Comparison of ENCODE assay signal across 25 cellular contexts in the genomic region with DNA sequence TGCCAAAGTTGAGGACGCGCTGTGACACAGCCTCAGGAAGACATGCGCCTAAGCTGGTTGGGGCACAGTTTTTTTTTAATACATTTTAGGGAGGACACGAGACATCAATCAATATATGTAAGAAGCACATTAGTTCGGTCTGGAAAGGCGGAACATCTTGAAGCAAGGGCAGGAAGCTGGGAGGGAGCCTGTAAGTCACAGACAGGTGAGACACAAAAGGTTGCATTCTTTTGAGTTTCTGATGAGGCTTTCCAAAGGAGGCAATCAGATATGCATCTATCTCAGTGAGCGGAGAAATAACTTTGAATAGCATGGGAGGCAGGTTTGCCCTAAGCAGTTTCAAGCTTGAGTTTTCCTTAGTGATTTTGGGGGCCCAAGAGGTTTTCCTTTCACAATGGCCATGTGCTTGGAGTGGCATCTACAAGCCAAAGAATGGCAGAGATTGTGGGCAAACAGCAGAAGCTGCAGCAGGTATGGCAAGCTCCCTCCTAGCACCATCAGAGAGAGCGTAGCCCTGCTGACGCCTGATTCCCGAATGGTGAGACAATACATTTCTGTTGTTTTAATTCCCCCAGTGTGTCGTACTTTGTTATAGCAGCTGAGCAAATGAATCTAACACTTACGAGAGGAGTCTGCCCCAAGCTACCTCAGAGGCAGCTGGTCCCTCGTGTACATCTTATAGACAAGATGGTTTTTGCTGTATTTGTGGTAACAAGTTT.
DNase-seq lines count a peak whose midpoint lies in the region; ATAC-seq and TF ChIP-seq lines count a peak whose summit lies in the region.
"Had no signal": no experiment of that assay in that cellular context is flagged by ENCODE, and none has a peak within 500 bp of the region (broad histone marks: within the 10 kb centered on the region; RNA-seq: fewer than 3 reads in every experiment).

No MANE protein-coding gene starts in this region.

- H3K4me3 ChIP-seq in esophagus squamous epithelium = no peak overlapping the region
- H3K4me3 ChIP-seq: dorsolateral prefrontal cortex, gastroesophageal sphincter, GM12878, hepatocyte had no signal

- H3K9me3 ChIP-seq in esophagus squamous epithelium = no peaks in the 10 kb centered on the region

- peaks cover 5 to 9% of the 10 kb centered on the region in 2 donors for H3K4me1 Mint-ChIP-seq in stimulated activated naive B cell treated with anti-CD40 and anti-IgM and Interleukin-4, amounts not matched to agents 10 μg/mL and 1 μg/mL and 100 μg/mL, for 72 hours
- H3K4me1 Mint-ChIP-seq: brain had no signal

- no peaks in the 10 kb centered on the region for H3K36me3 Mint-ChIP-seq in stimulated activated naive B cell treated with anti-CD40 and anti-IgM and Interleukin-4, amounts not matched to agents 10 μg/mL and 1 μg/mL and 100 μg/mL, for 72 hours
- H3K36me3 Mint-ChIP-seq: activated naive CD4-positive, alpha-beta T cell treated with anti-CD3 and anti-CD28 coated beads, Interleukin-2, amount 50 U/mL, for 24 hours; brain; CD4-positive, CD25-positive, alpha-beta regulatory T cell had no signal

- H3K36me3 ChIP-seq in esophagus squamous epithelium = no peaks in the 10 kb centered on the region
- H3K36me3 ChIP-seq: gastroesophageal sphincter had no signal

- peak overlapping the region; percentile 34 to 81 (median 70) for H3K27ac ChIP-seq in esophagus squamous epithelium
- H3K27ac ChIP-seq: dorsolateral prefrontal cortex, gastroesophageal sphincter, hepatocyte had no signal

- peaks cover 4 to 12% of the 10 kb centered on the region in 2 donors for H3K9me3 Mint-ChIP-seq in stimulated activated naive B cell treated with anti-CD40 and anti-IgM and Interleukin-4, amounts not matched to agents 10 μg/mL and 1 μg/mL and 100 μg/mL, for 72 hours
- H3K9me3 Mint-ChIP-seq: activated naive CD4-positive, alpha-beta T cell treated with anti-CD3 and anti-CD28 coated beads, Interleukin-2, amount 50 U/mL, for 24 hours had no signal

- DNase-seq in NCI-H510A treated with DMSO at 0.1 percent for 48 hours (lab: John Stamatoyannopoulos, UW) (peak; percentile 7), NCI-H510A (lab: John Stamatoyannopoulos, UW) (no peak), NCI-H345 treated with DMSO at 0.1 percent for 48 hours (lab: John Stamatoyannopoulos, UW; ENCODE audit: unreplicated experiment) (peak; percentile 19), esophagus squamous epithelium (lab: John Stamatoyannopoulos, UW) (no peak), NOMO-1 treated with dmso at 0.1 percent for 144 hours (lab: John Stamatoyannopoulos, UW; ENCODE audit: unreplicated experiment) (no peak), C1 segment of cervical spinal cord (lab: John Stamatoyannopoulos, UW) (no peak)
- no peak for DNase-seq in stimulated activated naive B cell treated with anti-CD40 and anti-IgM and Interleukin-4, amounts not matched to agents 10 μg/mL and 1 μg/mL and 100 μg/mL, for 72 hours
- DNase-seq: activated CD8-positive, alpha-beta T cell treated with anti-CD3 and anti-CD28 coated beads, Interleukin-2, amount 10 ng/mL, durations not matched to agents 7 days and 5 days; amniotic stem cell; CD4-positive, CD25-positive, alpha-beta regulatory T cell; cerebellar nuclear complex; dorsolateral prefrontal cortex; NCI-H1048; NCI-H1694 treated with DMSO at 0.1 percent for 48 hours; NCI-H69; posterior cingulate gyrus; right cardiac atrium; stimulated activated CD4-positive, alpha-beta T cell treated with anti-CD3 and anti-CD28 coated beads, Interleukin-1b, Interleukin-23, amount 100 ng/mL, for 48 hours; stimulated activated naive CD8-positive, alpha-beta T cell treated with anti-CD3 and anti-CD28 coated beads, Interleukin-15, Interleukin-2, amounts not matched to agents 100 U/mL and 50 U/mL, for 24 hours had no signal

- H3K4me3 Mint-ChIP-seq in stimulated activated naive B cell treated with anti-CD40 and anti-IgM and Interleukin-4, amounts not matched to agents 10 μg/mL and 1 μg/mL and 100 μg/mL, for 72 hours = no peak overlapping the region
- H3K4me3 Mint-ChIP-seq: activated CD8-positive, alpha-beta T cell treated with anti-CD3 and anti-CD28 coated beads, Interleukin-2, amount 10 ng/mL, durations not matched to agents 7 days and 5 days; activated naive CD4-positive, alpha-beta T cell treated with anti-CD3 and anti-CD28 coated beads, Interleukin-2, amount 50 U/mL, for 24 hours; brain; CD4-positive, CD25-positive, alpha-beta regulatory T cell had no signal

- TF ChIP-seq POLR2A in esophagus squamous epithelium (IDR thresholded peaks at IDR 0.05) = no peak

- intact Hi-C loops in esophagus squamous epithelium (cut with DNase I) = no loop called here

- ATAC-seq in stimulated activated naive B cell treated with anti-CD40 and anti-IgM and Interleukin-4, amounts not matched to agents 10 μg/mL and 1 μg/mL and 100 μg/mL, for 72 hours (replicated peaks) = no peak
- no peak for ATAC-seq in HG03196 (IDR thresholded peaks at IDR 0.05; ENCODE audit: unreplicated experiment)
- ATAC-seq: activated CD8-positive, alpha-beta T cell treated with anti-CD3 and anti-CD28 coated beads, Interleukin-2, amount 10 ng/mL, durations not matched to agents 7 days and 5 days; gastroesophageal sphincter; GM12878; right cardiac atrium; stimulated activated naive CD8-positive, alpha-beta T cell treated with anti-CD3 and anti-CD28 coated beads, Interleukin-15, Interleukin-2, amounts not matched to agents 100 U/mL and 50 U/mL, for 24 hours had no signal

- peak overlapping the region; percentile 52 for H3K27ac Mint-ChIP-seq in stimulated activated naive B cell treated with anti-CD40 and anti-IgM and Interleukin-4, amounts not matched to agents 10 μg/mL and 1 μg/mL and 100 μg/mL, for 72 hours
- H3K27ac Mint-ChIP-seq: activated CD8-positive, alpha-beta T cell treated with anti-CD3 and anti-CD28 coated beads, Interleukin-2, amount 10 ng/mL, durations not matched to agents 7 days and 5 days; activated naive CD4-positive, alpha-beta T cell treated with anti-CD3 and anti-CD28 coated beads, Interleukin-2, amount 50 U/mL, for 24 hours; brain; CD4-positive, CD25-positive, alpha-beta regulatory T cell had no signal

- H3K27me3 Mint-ChIP-seq in stimulated activated naive B cell treated with anti-CD40 and anti-IgM and Interleukin-4, amounts not matched to agents 10 μg/mL and 1 μg/mL and 100 μg/mL, for 72 hours = no peaks in the 10 kb centered on the region

- WGBS in esophagus squamous epithelium, 2 donors = 72 to 77% methylated on average over 13 of the region's 13 CpGs

- peaks cover 0 to 30% (median 5%) of the 10 kb centered on the region in 3 donors for H3K4me1 ChIP-seq in esophagus squamous epithelium
- H3K4me1 ChIP-seq: gastroesophageal sphincter had no signal

- H3K27me3 ChIP-seq in esophagus squamous epithelium = no peaks in the 10 kb centered on the region
- H3K27me3 ChIP-seq: dorsolateral prefrontal cortex, gastroesophageal sphincter, hepatocyte had no signal

- TF ChIP-seq CTCF in esophagus squamous epithelium (IDR thresholded peaks at IDR 0.05) = no peak

Comparison
In these comparisons a context has a peak if more than half of its experiments do, and no peak if none do; other contexts are left out.
1. DNase-seq: peak in NCI-H510A treated with DMSO at 0.1 percent for 48 hours (single experiment) and NCI-H345 treated with DMSO at 0.1 percent for 48 hours (single experiment); none in NCI-H510A (single experiment), esophagus squamous epithelium (single experiment), stimulated activated naive B cell treated with anti-CD40 and anti-IgM and Interleukin-4, amounts not matched to agents 10 μg/mL and 1 μg/mL and 100 μg/mL, for 72 hours (single experiment), NOMO-1 treated with dmso at 0.1 percent for 144 hours (single experiment) and C1 segment of cervical spinal cord (0 of 14).